In the genomic region with DNA sequence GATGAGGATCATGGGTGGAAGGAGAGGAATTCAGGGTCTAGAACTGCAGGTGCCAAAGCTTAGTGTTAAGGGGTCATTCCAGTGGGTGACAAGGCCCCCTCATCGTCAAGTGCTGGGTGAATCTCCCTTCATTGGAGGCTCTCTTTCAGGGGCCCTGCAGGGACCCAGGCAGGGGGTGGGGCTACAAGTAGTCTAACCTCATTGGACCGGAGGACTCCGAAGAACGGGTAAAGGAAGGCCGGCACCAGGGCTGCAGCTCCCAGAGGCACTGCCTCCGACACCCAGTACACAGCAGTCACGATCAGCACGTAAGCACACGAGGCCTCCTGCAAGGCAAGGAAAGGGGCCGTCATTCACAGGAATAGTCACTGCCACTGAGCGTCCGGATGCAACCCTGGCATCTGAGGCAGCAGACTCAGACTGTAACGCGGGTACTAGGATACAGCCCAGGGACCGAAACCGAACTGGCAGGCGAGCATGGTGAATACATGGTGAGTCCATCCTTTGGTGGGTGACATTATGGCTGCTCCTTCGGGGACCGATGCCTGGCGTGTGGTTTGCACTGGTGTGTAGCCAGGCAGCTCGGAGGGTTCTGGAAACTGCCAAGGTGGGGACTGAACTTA, we compare ENCODE assay signal across 25 cellular contexts. TPM values are rescaled to one million over a fixed set of nuclear protein-coding genes. Genes with fewer than 3 reads are reported as not detected.
DNase-seq lines count a peak whose midpoint lies in the region; ATAC-seq, FAIRE-seq and TF ChIP-seq lines count a peak whose summit lies in the region.
"Had no signal": no experiment of that assay in that cellular context is flagged by ENCODE, and none has a peak within 500 bp of the region (broad histone marks: within the 10 kb centered on the region; RNA-seq: fewer than 3 reads in every experiment).

No MANE protein-coding gene starts in this region.

- H2AFZ ChIP-seq in K562 (ENCODE audit: low read depth, low read length) (peak overlapping the region; percentile 57), neural progenitor cell (replicated peaks) (no peak overlapping the region)

- no peak for TF ChIP-seq RAD21 in K562 (CRISPR knock-in tag; conservative IDR thresholded peaks at IDR 0.05 in 1 of 2, IDR thresholded peaks at IDR 0.05 in 1 of 2)

- in situ Hi-C loops in K562 (cut with MboI): no loop called here

- H3K27me3 ChIP-seq in K562 (ENCODE audit: control insufficient read depth in 2 of 2, insufficient read depth in 2 of 2, low read length in 2 of 2): peaks cover 15 to 26% of the 10 kb centered on the region in 2 experiments; a peak in 4 of 5 replicates
- H3K27me3 ChIP-seq in neural progenitor cell: no peaks in the 10 kb centered on the region
- H3K27me3 ChIP-seq: BE2C had no signal

- peaks cover 58% of the 10 kb centered on the region for H3K4me1 Mint-ChIP-seq in neural progenitor cell

- H3K9ac ChIP-seq in K562 (ENCODE audit: insufficient read depth in 1 of 2, low read depth in 2 of 2, low read length in 2 of 2): peak overlapping the region in 1 of 2 experiments; percentile 32; a peak in 1 of 4 replicates
- no peak overlapping the region for H3K9ac ChIP-seq in neural progenitor cell

- DNase-seq in cardiac septum (ENCODE audit: low spot score) (peak; percentile 46), Right ventricle myocardium inferior (ENCODE audit: missing footprints) (no peak), K562 (ENCODE audit: extremely low read depth in 1 of 4, low spot score in 3 of 4) (no peak), neural progenitor cell (ENCODE audit: low spot score) (no peak), A172 (ENCODE audit: low spot score) (no peak), AML-193 (lab: John Stamatoyannopoulos, UW) (no peak), Kasumi-1 (lab: John Stamatoyannopoulos, UW) (no peak), H54 (ENCODE audit: insufficient read length, low spot score) (no peak)
- DNase-seq: 8988T; BE2C; Caco-2; CD4-positive, alpha-beta T cell; DMS153; DMS79; GDM1; GOT3; HCEC 1CT; KBM-7 had no signal

- H4K20me1 ChIP-seq in K562 (replicated peaks; ENCODE audit: control insufficient read depth, insufficient read depth, low read length): no peaks in the 10 kb centered on the region
- no peaks in the 10 kb centered on the region for H4K20me1 ChIP-seq in neural progenitor cell (ENCODE audit: low read depth)

- TF ChIP-seq CTCF in K562 (IDR thresholded peaks at IDR 0.05 in 2 of 3, conservative IDR thresholded peaks at IDR 0.05 in 1 of 3; ENCODE audit: insufficient read depth in 2 of 3, low read depth in 1 of 3, low read length in 3 of 3) (no peak), neural progenitor cell (IDR thresholded peaks at IDR 0.05) (no peak)

- no peaks in the 10 kb centered on the region for H3K9me1 ChIP-seq in K562 (ENCODE audit: control insufficient read depth, insufficient read depth, low read length)

- H3K36me3 ChIP-seq in K562 (ENCODE audit: control insufficient read depth, insufficient read depth, low read length) (no peaks in the 10 kb centered on the region), neural progenitor cell (no peaks in the 10 kb centered on the region)
- H3K36me3 ChIP-seq: BE2C had no signal

- ATAC-seq in Right ventricle myocardium inferior: no peak
- ATAC-seq in K562: 0 out of 3 replicates have a peak, but pooled peaks have one; percentile 10

- peaks cover 16% of the 10 kb centered on the region for H3K27me3 Mint-ChIP-seq in neural progenitor cell (ENCODE audit: insufficient read depth, low read depth)

- H3K27ac ChIP-seq in K562 (ENCODE audit: extremely low read depth, low read depth, low read length) (no peak overlapping the region), neural progenitor cell (no peak overlapping the region)
- H3K27ac ChIP-seq: C4-2B, HL-60 had no signal

- CTCF ChIA-PET in K562 (lab: Yijun Ruan, JAX; ENCODE audit: low intra/inter-chr PET ratio): no interaction called here

- POLR2A ChIA-PET in K562 (lab: Yijun Ruan, JAX): interaction anchor here (0.8 to 1.1 kb wide), 2 partner anchors 13 to 15 kb away, joined by 3 to 4 read pairs; no protein-coding TSS in a partner anchor

- TF ChIP-seq EP300 in K562 (IDR thresholded peaks at IDR 0.05; ENCODE audit: low read length): no peak

- intact Hi-C loops in cardiac septum (cut with DNase I): no loop called here
- intact Hi-C loops in Right ventricle myocardium inferior (cut with DNase I): no loop called here
- intact Hi-C loops in K562 (cut with micrococcal nuclease): no loop called here

- peak overlapping the region; percentile 85 for H3K27ac Mint-ChIP-seq in neural progenitor cell
- H3K27ac Mint-ChIP-seq: CD4-positive, alpha-beta T cell had no signal

- no peaks in the 10 kb centered on the region for H3K79me2 ChIP-seq in K562 (ENCODE audit: control insufficient read depth, insufficient read depth, low read length)
- no peaks in the 10 kb centered on the region for H3K79me2 ChIP-seq in neural progenitor cell (ENCODE audit: low read depth)

- H3K9me3 ChIP-seq in K562 (replicated peaks; ENCODE audit: control insufficient read depth, insufficient read depth, low read depth, low read length) (no peaks in the 10 kb centered on the region), neural progenitor cell (ENCODE audit: low read depth) (no peaks in the 10 kb centered on the region)
- H3K9me3 ChIP-seq: BE2C, Caco-2 had no signal

- H3K4me3 Mint-ChIP-seq in neural progenitor cell: no peak overlapping the region
- H3K4me3 Mint-ChIP-seq: CD4-positive, alpha-beta T cell had no signal

- no peaks in the 10 kb centered on the region for H3F3A ChIP-seq in neural progenitor cell (ENCODE audit: low read depth)

- H3K4me1 ChIP-seq in K562 (replicated peaks in 1 of 2; ENCODE audit: control insufficient read depth in 2 of 2, insufficient read depth in 2 of 2, low read length in 2 of 2) (peaks cover 0 to 10% of the 10 kb centered on the region in 2 experiments; a peak in 4 of 5 replicates), neural progenitor cell (peaks cover 16% of the 10 kb centered on the region)
- H3K4me1 ChIP-seq: BE2C, Caco-2 had no signal

- no peaks in the 10 kb centered on the region for H3K36me3 Mint-ChIP-seq in neural progenitor cell

- H3K4me2 ChIP-seq in K562 (ENCODE audit: insufficient read depth, low read length): peak overlapping the region; percentile 33; the same call in 1 of the 2 replicates
- no peak overlapping the region for H3K4me2 ChIP-seq in neural progenitor cell

- no peaks in the 10 kb centered on the region for H3K9me3 Mint-ChIP-seq in neural progenitor cell
- H3K9me3 Mint-ChIP-seq: CD4-positive, alpha-beta T cell had no signal

- TF ChIP-seq POLR2A in K562 (conservative IDR thresholded peaks at IDR 0.05) (no peak), H54 (IDR thresholded peaks at IDR 0.05; ENCODE audit: low read depth, low read length) (no peak)

- BruUV-seq in K562 (replicated peaks; lab: Mats Ljungman, UMichigan): no TSS peak

- H3K4me3 ChIP-seq in K562 (no peak overlapping the region), neural progenitor cell (no peak overlapping the region)

- FAIRE-seq in K562 (lab: Jason Lieb, UNC): no peak
- FAIRE-seq in H54 (lab: Jason Lieb, UNC): no peak
- FAIRE-seq: D721Med, GM12892, GM18507 had no signal

- 29% methylated on average over 21 of the region's 21 CpGs for WGBS in K562 (ENCODE audit: insufficient coverage, low coverage, missing lambda C conversion rate)

RNA-seq across cellular contexts. Expression of gene SLC13A4, which starts 6.7 kb away (rescaled TPM):
- total RNA-seq in cardiac septum (1.0 TPM), Right ventricle myocardium inferior (not detected), K562 (2014; rRNA removed) (0.23 and 0.45 TPM in 2 replicates), K562 (2014; rRNA removed; fragmentation: Illumina TruSeq; extraction: Trizol) (0.22 and 0.51 TPM in 2 replicates), K562 (2015; rRNA removed; fragmentation: Illumina TruSeq; extraction: Trizol) (0.19 and 0.36 TPM in 2 replicates), K562 (2021) (0.60 and 0.66 TPM in 2 replicates), neural progenitor cell (ENCODE audit: low replicate concordance) (0.28 and 1.9 TPM in 2 replicates)
- 0.62 and 1.4 TPM in 2 replicates for total RNA-seq in K562 (2011; cell fraction: chromatin; rRNA removed; ENCODE audit: low replicate concordance)
- 0.39 and 0.50 TPM in 2 replicates for total RNA-seq in K562 (2011; cell fraction: nucleolus; rRNA removed)
- total RNA-seq in K562 (2011; cell fraction: nucleoplasm; rRNA removed): 0.88 and 1.2 TPM in 2 replicates
- polyA plus RNA-seq in K562 (2011; rRNA removed) (0.11 and 0.60 TPM in 2 replicates), K562 (2014; fragmentation: Illumina TruSeq; extraction: Trizol) (0.86 and 1.0 TPM in 2 replicates), K562 (2014; fragmentation: Nextera tagmentation; extraction: Ambion mirVana) (under 1 TPM; 0.27 to 0.48 TPM), K562 (2014; rRNA removed) (0.41 and 0.66 TPM in 2 replicates)
- 0.37 and 1.3 TPM in 2 replicates for polyA plus RNA-seq in K562 (2011; cell fraction: cytosol; rRNA removed)
- polyA plus RNA-seq in K562 (2011; cell fraction: nucleus; rRNA removed): 0.17 and 1.1 TPM in 2 replicates
- 0.90 and 1.9 TPM in 2 replicates for polyA plus RNA-seq in K562 (2012)
- polyA minus RNA-seq in K562 (2011; rRNA and poly(A)+ RNA removed): 0.14 and 0.27 TPM in 2 replicates
- polyA minus RNA-seq in K562 (2011; cell fraction: cytosol; rRNA and poly(A)+ RNA removed): not detected in 2 replicates
- 0.44 TPM in 1 of 2 replicates, not detected in the other for polyA minus RNA-seq in K562 (2011; cell fraction: nucleus; rRNA and poly(A)+ RNA removed)
- total RNA-seq in A172 (2014; rRNA removed; shearing (Covaris generic)): not detected in 2 replicates
- total RNA-seq: Caco-2; CD4-positive, alpha-beta T cell; Daoy; HT1080 had no signal

RNA-seq across cellular contexts. Expression of gene FAM180A, which starts 27.3 kb away (rescaled TPM):
- total RNA-seq in cardiac septum (25.1 TPM), Right ventricle myocardium inferior (6.1 TPM), K562 (2014; rRNA removed) (not detected in 2 replicates), K562 (2014; rRNA removed; fragmentation: Illumina TruSeq; extraction: Trizol) (not detected in 2 replicates), K562 (2015; rRNA removed; fragmentation: Illumina TruSeq; extraction: Trizol) (not detected in 2 replicates), K562 (2021) (not detected in 2 replicates), neural progenitor cell (ENCODE audit: low replicate concordance) (not detected in 2 replicates)
- not detected in 2 replicates for total RNA-seq in K562 (2011; cell fraction: chromatin; rRNA removed; ENCODE audit: low replicate concordance)
- total RNA-seq in K562 (2011; cell fraction: nucleolus; rRNA removed): not detected in 2 replicates
- not detected in 2 replicates for total RNA-seq in K562 (2011; cell fraction: nucleoplasm; rRNA removed)
- polyA plus RNA-seq in K562 (2011; rRNA removed) (not detected in 2 replicates), K562 (2014; fragmentation: Illumina TruSeq; extraction: Trizol) (not detected in 2 replicates), K562 (2014; fragmentation: Nextera tagmentation; extraction: Ambion mirVana) (not detected), K562 (2014; rRNA removed) (not detected in 2 replicates)
- not detected in 2 replicates for polyA plus RNA-seq in K562 (2011; cell fraction: cytosol; rRNA removed)
- polyA plus RNA-seq in K562 (2011; cell fraction: nucleus; rRNA removed): not detected in 2 replicates
- polyA plus RNA-seq in K562 (2012): 0.07 TPM in 1 of 2 replicates, not detected in the other
- not detected in 2 replicates for polyA minus RNA-seq in K562 (2011; rRNA and poly(A)+ RNA removed)
- not detected in 2 replicates for polyA minus RNA-seq in K562 (2011; cell fraction: cytosol; rRNA and poly(A)+ RNA removed)
- not detected in 2 replicates for polyA minus RNA-seq in K562 (2011; cell fraction: nucleus; rRNA and poly(A)+ RNA removed)
- total RNA-seq in A172 (2014; rRNA removed; shearing (Covaris generic)): 1.8 TPM in 1 of 2 replicates, not detected in the other
- total RNA-seq: Caco-2; CD4-positive, alpha-beta T cell; Daoy; HT1080 had no signal

RNA-seq across cellular contexts. Expression of gene STMP1, which starts 59.0 kb away (rescaled TPM):
- total RNA-seq in cardiac septum: 31.4 TPM
- 27.4 TPM for total RNA-seq in Right ventricle myocardium inferior
- total RNA-seq in K562 (2011; cell fraction: chromatin; rRNA removed; ENCODE audit: low replicate concordance): 23.9 and 54.4 TPM in 2 replicates
- total RNA-seq in K562 (2011; cell fraction: nucleolus; rRNA removed): 18.5 and 19.9 TPM in 2 replicates
- 44.6 and 66.5 TPM in 2 replicates for total RNA-seq in K562 (2011; cell fraction: nucleoplasm; rRNA removed)
- 10.6 and 18.5 TPM in 2 replicates for total RNA-seq in K562 (2014; rRNA removed)
- total RNA-seq in K562 (2014; rRNA removed; fragmentation: Illumina TruSeq; extraction: Trizol): 47.8 and 54.0 TPM in 2 replicates
- total RNA-seq in K562 (2015; rRNA removed; fragmentation: Illumina TruSeq; extraction: Trizol): 35.1 and 36.5 TPM in 2 replicates
- total RNA-seq in K562 (2021): 56.8 and 59.8 TPM in 2 replicates
- 58.4 and 66.1 TPM in 2 replicates for polyA plus RNA-seq in K562 (2011; rRNA removed)
- 16.5 and 48.0 TPM in 2 replicates for polyA plus RNA-seq in K562 (2011; cell fraction: cytosol; rRNA removed)
- 17.4 and 32.2 TPM in 2 replicates for polyA plus RNA-seq in K562 (2011; cell fraction: nucleus; rRNA removed)
- 66.4 and 79.0 TPM in 2 replicates for polyA plus RNA-seq in K562 (2012)
- polyA plus RNA-seq in K562 (2014; fragmentation: Illumina TruSeq; extraction: Trizol): 57.9 and 67.7 TPM in 2 replicates
- polyA plus RNA-seq in K562 (2014; fragmentation: Nextera tagmentation; extraction: Ambion mirVana): 100 to 1,000 TPM; 175 to 249 TPM
- polyA plus RNA-seq in K562 (2014; rRNA removed): 41.5 and 53.9 TPM in 2 replicates
- 35.3 and 55.2 TPM in 2 replicates for polyA minus RNA-seq in K562 (2011; rRNA and poly(A)+ RNA removed)
- polyA minus RNA-seq in K562 (2011; cell fraction: cytosol; rRNA and poly(A)+ RNA removed): 21.3 and 22.6 TPM in 2 replicates
- 18.3 and 36.7 TPM in 2 replicates for polyA minus RNA-seq in K562 (2011; cell fraction: nucleus; rRNA and poly(A)+ RNA removed)
- total RNA-seq in neural progenitor cell (ENCODE audit: low replicate concordance): 26.4 and 30.4 TPM in 2 replicates
- 22.5 and 24.8 TPM in 2 replicates for total RNA-seq in A172 (2014; rRNA removed; shearing (Covaris generic))
